Comparison of ENCODE assay signal across 9 cellular contexts in genomic region chr1:224168859-224169380, GRCh38. TPM values are rescaled to one million over a fixed set of nuclear protein-coding genes. Genes with fewer than 3 reads are reported as not detected.
DNase-seq lines count a peak whose midpoint lies in the region; ATAC-seq and TF ChIP-seq lines count a peak whose summit lies in the region.
"Had no signal": no experiment of that assay in that cellular context is flagged by ENCODE, and none has a peak within 500 bp of the region (broad histone marks: within the 10 kb centered on the region; RNA-seq: fewer than 3 reads in every experiment).

No MANE protein-coding gene starts in this region.

- peaks cover 34% of the 10 kb centered on the region for H3K4me1 Mint-ChIP-seq in activated CD4-positive, alpha-beta memory T cell treated with anti-CD3 and anti-CD28 coated beads, Interleukin-2, amount 10 ng/mL, durations not matched to agents 7 days and 5 days

- ATAC-seq in GM21360 (IDR thresholded peaks at IDR 0.05; ENCODE audit: unreplicated experiment) = peak; percentile 93
- peak; percentile 95 for ATAC-seq in HG03460 (IDR thresholded peaks at IDR 0.05; ENCODE audit: unreplicated experiment)
- ATAC-seq in left ventricle myocardium superior = peak; percentile 92
- ATAC-seq: Panc1 had no signal

- no peaks in the 10 kb centered on the region for H3K27me3 ChIP-seq in stomach
- H3K27me3 ChIP-seq in Peyer's patch = no peaks in the 10 kb centered on the region

- CTCF ChIA-PET in activated CD4-positive, alpha-beta memory T cell treated with anti-CD3 and anti-CD28 coated beads, Interleukin-2, amount 10 ng/mL, durations not matched to agents 7 days and 5 days (lab: Charles Lee) = interaction anchor here (0.6 to 2.6 kb wide), 8 partner anchors 10 to 164 kb away, joined by 3 to 10 read pairs (median 6); no protein-coding TSS in a partner anchor
- CTCF ChIA-PET in RWPE1 (lab: Yijun Ruan, JAX) = no interaction called here

- POLR2A ChIA-PET in activated CD4-positive, alpha-beta memory T cell treated with anti-CD3 and anti-CD28 coated beads, Interleukin-2, amount 10 ng/mL, durations not matched to agents 7 days and 5 days (lab: Charles Lee) = interaction anchor here (0.6 to 3.5 kb wide), 9 partner anchors 10 to 1277 kb away, joined by 3 to 48 read pairs (median 4); partner anchors contain the start of gene DEGS1
- POLR2A ChIA-PET in RWPE1 (lab: Yijun Ruan, JAX; ENCODE audit: low non-redundant PET) = no interaction called here

- peak overlapping the region; percentile 63 for H3K27ac Mint-ChIP-seq in activated CD4-positive, alpha-beta memory T cell treated with anti-CD3 and anti-CD28 coated beads, Interleukin-2, amount 10 ng/mL, durations not matched to agents 7 days and 5 days

- H3K4me1 ChIP-seq in stomach (peaks cover 0 to 31% (median 10%) of the 10 kb centered on the region in 4 donors), Peyer's patch (peaks cover 0 to 12% (median 4%) of the 10 kb centered on the region in 4 donors)

- intact Hi-C loops in left ventricle myocardium superior (cut with micrococcal nuclease) (no loop called here), stomach (cut with DNase I; ENCODE audit: low total_unique reads) (no loop called here)

- peaks cover 12% of the 10 kb centered on the region for H3K9me3 Mint-ChIP-seq in activated CD4-positive, alpha-beta memory T cell treated with anti-CD3 and anti-CD28 coated beads, Interleukin-2, amount 10 ng/mL, durations not matched to agents 7 days and 5 days

- TF ChIP-seq POLR2A in stomach (IDR thresholded peaks at IDR 0.05) (no peak), Peyer's patch (IDR thresholded peaks at IDR 0.05) (no peak)

- DNase-seq in EL (peak; percentile 77), left ventricle myocardium superior (no peak), stomach (no peak), RWPE1 (ENCODE audit: low spot score) (no peak), Peyer's patch (no peak)
- no peak for DNase-seq in activated CD4-positive, alpha-beta memory T cell treated with anti-CD3 and anti-CD28 coated beads, Interleukin-2, amount 10 ng/mL, durations not matched to agents 7 days and 5 days

- WGBS in stomach, 5 donors = 23 to 35% (median 34%) methylated on average over 5 of the region's 5 CpGs

- peaks cover 14% of the 10 kb centered on the region for H3K36me3 Mint-ChIP-seq in activated CD4-positive, alpha-beta memory T cell treated with anti-CD3 and anti-CD28 coated beads, Interleukin-2, amount 10 ng/mL, durations not matched to agents 7 days and 5 days (ENCODE audit: low read depth)

- no peak for TF ChIP-seq CTCF in stomach (IDR thresholded peaks at IDR 0.05)
- TF ChIP-seq CTCF in RWPE1 (conservative IDR thresholded peaks at IDR 0.05; ENCODE audit: low read depth) = no peak
- no peak for TF ChIP-seq CTCF in Peyer's patch (IDR thresholded peaks at IDR 0.05)

- H3K27ac ChIP-seq in stomach (peak overlapping the region in 3 of 5 donors; percentile 4 to 73 (median 66)), RWPE1 (no peak overlapping the region), Peyer's patch (peak overlapping the region in 1 of 4 donors; percentile 48)

- TF ChIP-seq EP300 in stomach (IDR thresholded peaks at IDR 0.05) = no peak

- H3K27me3 Mint-ChIP-seq in activated CD4-positive, alpha-beta memory T cell treated with anti-CD3 and anti-CD28 coated beads, Interleukin-2, amount 10 ng/mL, durations not matched to agents 7 days and 5 days = peaks cover 2% of the 10 kb centered on the region

- H3K4me3 ChIP-seq in stomach (no peak overlapping the region), Peyer's patch (no peak overlapping the region)

- H3K4me3 Mint-ChIP-seq in activated CD4-positive, alpha-beta memory T cell treated with anti-CD3 and anti-CD28 coated beads, Interleukin-2, amount 10 ng/mL, durations not matched to agents 7 days and 5 days = peak overlapping the region; percentile 1

- no peaks in the 10 kb centered on the region for H3K9me3 ChIP-seq in stomach
- no peaks in the 10 kb centered on the region for H3K9me3 ChIP-seq in Peyer's patch

- H3K36me3 ChIP-seq in stomach = no peaks in the 10 kb centered on the region
- no peaks in the 10 kb centered on the region for H3K36me3 ChIP-seq in Peyer's patch

RNA-seq across cellular contexts. Expression of gene DEGS1, which starts 14.1 kb away (rescaled TPM):
- total RNA-seq in activated CD4-positive, alpha-beta memory T cell treated with anti-CD3 and anti-CD28 coated beads, Interleukin-2, amount 10 ng/mL, durations not matched to agents 7 days and 5 days = 10 to 100 TPM; 69.2 to 69.5 TPM
- 61.5 TPM for total RNA-seq in left ventricle myocardium superior
- total RNA-seq in stomach = 100 to 1,000 TPM in 1 of 5 donors, 10 to 100 TPM in 3, 1 to 10 TPM in 1; 6.4 to 109 (median 54.3) TPM
- 10 to 100 TPM; 11.2 to 44.5 (median 25.4) TPM for polyA plus RNA-seq in stomach
- total RNA-seq in Peyer's patch = 10 to 100 TPM; 14.6 to 46.4 (median 20.0) TPM

RNA-seq across cellular contexts. Expression of gene FBXO28, which starts 55.0 kb away (rescaled TPM):
- 10 to 100 TPM; 25.5 to 30.6 TPM for total RNA-seq in activated CD4-positive, alpha-beta memory T cell treated with anti-CD3 and anti-CD28 coated beads, Interleukin-2, amount 10 ng/mL, durations not matched to agents 7 days and 5 days
- total RNA-seq in left ventricle myocardium superior = 18.1 TPM
- 10 to 100 TPM in 3 of 5 donors, 1 to 10 TPM in 2; 4.6 to 44.2 (median 13.5) TPM for total RNA-seq in stomach
- polyA plus RNA-seq in stomach = 1 to 10 TPM; 6.9 to 9.8 (median 7.6) TPM
- 10 to 100 TPM; 20.5 to 34.0 (median 28.5) TPM for total RNA-seq in Peyer's patch
